ENCODE assay signal across 31 cellular contexts in the genomic region with DNA sequence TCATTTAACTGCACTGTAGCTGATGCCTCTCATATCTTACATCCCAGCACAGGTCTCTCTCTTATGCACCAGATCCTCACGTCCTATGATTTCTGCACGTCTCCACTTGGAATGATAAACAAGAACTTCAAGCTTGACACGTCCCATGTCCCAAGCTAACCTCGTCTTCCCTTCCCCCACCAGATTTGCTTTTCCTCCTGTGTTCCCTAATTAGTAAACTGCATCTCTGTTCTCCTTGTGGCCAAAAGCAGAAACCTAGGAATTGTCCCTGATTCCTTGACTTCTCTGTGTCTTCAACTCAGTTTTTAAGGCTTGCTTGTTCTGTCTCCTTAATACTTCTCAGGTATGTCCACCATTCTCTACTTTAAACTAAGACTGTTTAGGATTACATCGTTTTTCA.
"Had no signal": no experiment of that assay in that cellular context is flagged by ENCODE, and none has a peak within 500 bp of the region (broad histone marks: within the 10 kb centered on the region; RNA-seq: fewer than 3 reads in every experiment).

No MANE protein-coding gene starts in this region.

- H3K4me3 Mint-ChIP-seq: activated CD4-positive, alpha-beta memory T cell treated with anti-CD3 and anti-CD28 coated beads, Interleukin-2, amount 10 ng/mL, durations not matched to agents 7 days and 5 days; activated CD4-positive, alpha-beta T cell treated with anti-CD3 and anti-CD28 coated beads, Interleukin-2, amount 10 ng/mL, durations not matched to agents 7 days and 5 days; activated naive CD8-positive, alpha-beta T cell treated with anti-CD3 and anti-CD28 coated beads for 36 hours; activated naive CD8-positive, alpha-beta T cell treated with anti-CD3 and anti-CD28 coated beads, Interleukin-2, amount 50 U/mL, for 24 hours; activated T-cell treated with anti-CD3 and anti-CD28 coated beads, Interleukin-2, amount 50 U/mL, for 24 hours; activated T-cell treated with anti-CD3 and anti-CD28 coated beads, Interleukin-2, amount 50 U/mL, for 72 hours; T-helper 17 cell; T-helper 2 cell treated with Interferon-gamma antibody and Interleukin-4, amounts not matched to agents 5 μg/mL and 100 μg/mL, for 36 hours had no signal

- H3K4me1 ChIP-seq: adrenal gland, body of pancreas had no signal

- ATAC-seq: activated naive CD8-positive, alpha-beta T cell treated with anti-CD3 and anti-CD28 coated beads, Interleukin-2, amount 50 U/mL, for 24 hours; activated T-cell treated with anti-CD3 and anti-CD28 coated beads, Interleukin-2, amount 50 U/mL, for 72 hours; body of pancreas; esophagus mucosa; T-helper 17 cell had no signal

- H3K36me3 ChIP-seq: adrenal gland had no signal

- FAIRE-seq: colon, frontal cortex had no signal

- H3K4me3 ChIP-seq: adrenal gland, body of pancreas had no signal

- H3K9me3 ChIP-seq: adrenal gland, body of pancreas had no signal

- DNase-seq: activated CD4-positive, alpha-beta memory T cell treated with anti-CD3 and anti-CD28 coated beads, Interleukin-2, amount 10 ng/mL, durations not matched to agents 7 days and 5 days; activated CD4-positive, alpha-beta T cell treated with anti-CD3 and anti-CD28 coated beads for 1 hour; activated CD4-positive, alpha-beta T cell treated with anti-CD3 and anti-CD28 coated beads for 4 hours; activated CD4-positive, alpha-beta T cell treated with anti-CD3 and anti-CD28 coated beads, Interleukin-2, amount 10 ng/mL, durations not matched to agents 7 days and 5 days; activated CD4-positive, alpha-beta T cell treated with anti-CD3 and anti-CD28 coated beads, Interleukin-2, amount 50 U/mL, for 4 hours; activated CD8-positive, alpha-beta memory T cell treated with anti-CD3 and anti-CD28 coated beads, Interleukin-2, amount 50 U/mL, for 48 hours; activated gamma-delta T cell; activated naive CD4-positive, alpha-beta T cell; activated naive CD4-positive, alpha-beta T cell treated with anti-CD3 and anti-CD28 coated beads, Interleukin-2, amount 50 U/mL, for 16 hours; activated naive CD8-positive, alpha-beta T cell treated with anti-CD3 and anti-CD28 coated beads for 36 hours; activated naive CD8-positive, alpha-beta T cell treated with anti-CD3 and anti-CD28 coated beads, Interleukin-2, amount 50 U/mL, for 24 hours; activated T-cell treated with anti-CD3 and anti-CD28 coated beads for 4 hours; activated T-cell treated with anti-CD3 and anti-CD28 coated beads, Interleukin-2, amount 50 U/mL, for 24 hours; activated T-cell treated with anti-CD3 and anti-CD28 coated beads, Interleukin-2, amount 50 U/mL, for 72 hours; adrenal gland; amygdala; aorta; body of pancreas; caudate nucleus; cortex of kidney; dermis blood vessel endothelial cell; effector CD4-positive, alpha-beta T cell; foreskin fibroblast; head of caudate nucleus; T-helper 1 cell; T-helper 17 cell; T1000 had no signal

- H3K36me3 Mint-ChIP-seq: activated naive CD8-positive, alpha-beta T cell treated with anti-CD3 and anti-CD28 coated beads for 36 hours had no signal

- H3K27me3 Mint-ChIP-seq: activated CD4-positive, alpha-beta memory T cell treated with anti-CD3 and anti-CD28 coated beads, Interleukin-2, amount 10 ng/mL, durations not matched to agents 7 days and 5 days; activated naive CD8-positive, alpha-beta T cell treated with anti-CD3 and anti-CD28 coated beads for 36 hours; activated naive CD8-positive, alpha-beta T cell treated with anti-CD3 and anti-CD28 coated beads, Interleukin-2, amount 50 U/mL, for 24 hours; activated T-cell treated with anti-CD3 and anti-CD28 coated beads, Interleukin-2, amount 50 U/mL, for 24 hours; T-helper 17 cell had no signal

- H3K27ac Mint-ChIP-seq: activated CD4-positive, alpha-beta memory T cell treated with anti-CD3 and anti-CD28 coated beads, Interleukin-2, amount 10 ng/mL, durations not matched to agents 7 days and 5 days; activated CD4-positive, alpha-beta T cell treated with anti-CD3 and anti-CD28 coated beads, Interleukin-2, amount 10 ng/mL, durations not matched to agents 7 days and 5 days; activated naive CD8-positive, alpha-beta T cell treated with anti-CD3 and anti-CD28 coated beads for 36 hours; activated naive CD8-positive, alpha-beta T cell treated with anti-CD3 and anti-CD28 coated beads, Interleukin-2, amount 50 U/mL, for 24 hours; activated T-cell treated with anti-CD3 and anti-CD28 coated beads, Interleukin-2, amount 50 U/mL, for 24 hours; activated T-cell treated with anti-CD3 and anti-CD28 coated beads, Interleukin-2, amount 50 U/mL, for 72 hours; T-helper 17 cell; T-helper 2 cell treated with Interferon-gamma antibody and Interleukin-4, amounts not matched to agents 5 μg/mL and 100 μg/mL, for 36 hours had no signal

- H3K27me3 ChIP-seq: adrenal gland, body of pancreas had no signal

- H3K4me1 Mint-ChIP-seq: activated CD4-positive, alpha-beta memory T cell treated with anti-CD3 and anti-CD28 coated beads, Interleukin-2, amount 10 ng/mL, durations not matched to agents 7 days and 5 days; activated CD4-positive, alpha-beta T cell treated with anti-CD3 and anti-CD28 coated beads, Interleukin-2, amount 10 ng/mL, durations not matched to agents 7 days and 5 days; activated naive CD8-positive, alpha-beta T cell treated with anti-CD3 and anti-CD28 coated beads for 36 hours; activated naive CD8-positive, alpha-beta T cell treated with anti-CD3 and anti-CD28 coated beads, Interleukin-2, amount 50 U/mL, for 24 hours; T-helper 17 cell had no signal

- H3K9me3 Mint-ChIP-seq: activated CD4-positive, alpha-beta memory T cell treated with anti-CD3 and anti-CD28 coated beads, Interleukin-2, amount 10 ng/mL, durations not matched to agents 7 days and 5 days; activated CD4-positive, alpha-beta T cell treated with anti-CD3 and anti-CD28 coated beads, Interleukin-2, amount 10 ng/mL, durations not matched to agents 7 days and 5 days; activated naive CD8-positive, alpha-beta T cell treated with anti-CD3 and anti-CD28 coated beads for 36 hours; activated naive CD8-positive, alpha-beta T cell treated with anti-CD3 and anti-CD28 coated beads, Interleukin-2, amount 50 U/mL, for 24 hours; activated T-cell treated with anti-CD3 and anti-CD28 coated beads, Interleukin-2, amount 50 U/mL, for 24 hours; activated T-cell treated with anti-CD3 and anti-CD28 coated beads, Interleukin-2, amount 50 U/mL, for 72 hours; T-helper 2 cell treated with Interferon-gamma antibody and Interleukin-4, amounts not matched to agents 5 μg/mL and 100 μg/mL, for 36 hours had no signal

- H3K27ac ChIP-seq: adrenal gland, body of pancreas had no signal
